In genomic region chr7:13991791-13992620, GRCh38 we compare ENCODE assay signal across 9 cellular contexts. TPM values are rescaled to one million over a fixed set of nuclear protein-coding genes. Genes with fewer than 3 reads are reported as not detected.
DNase-seq lines count a peak whose midpoint lies in the region; ATAC-seq and TF ChIP-seq lines count a peak whose summit lies in the region.
"Had no signal": no experiment of that assay in that cellular context is flagged by ENCODE, and none has a peak within 500 bp of the region (broad histone marks: within the 10 kb centered on the region; RNA-seq: fewer than 3 reads in every experiment).

No MANE protein-coding gene starts in this region.

- H3K9me3 ChIP-seq in Peyer's patch (no peaks in the 10 kb centered on the region), parathyroid adenoma (ENCODE audit: control insufficient read depth, low read length) (no peaks in the 10 kb centered on the region)

- no peaks in the 10 kb centered on the region for H3K27me3 Mint-ChIP-seq in Calu3 (ENCODE audit: unreplicated experiment)
- H3K27me3 Mint-ChIP-seq in progenitor cell of endocrine pancreas = no peaks in the 10 kb centered on the region

- H3K9me3 Mint-ChIP-seq in Calu3 (ENCODE audit: low read depth, unreplicated experiment) (no peaks in the 10 kb centered on the region), progenitor cell of endocrine pancreas (ENCODE audit: low read depth) (no peaks in the 10 kb centered on the region)

- intact Hi-C loops in Calu3 (cut with micrococcal nuclease; ENCODE audit: unreplicated experiment) = loop anchor here (2.0 kb wide), 2 partner anchors 465 to 699 kb away; no protein-coding TSS in a partner anchor

- H3K27ac Mint-ChIP-seq in Calu3 (ENCODE audit: unreplicated experiment) (no peak overlapping the region), progenitor cell of endocrine pancreas (no peak overlapping the region)

- no peaks in the 10 kb centered on the region for H3K36me3 ChIP-seq in Peyer's patch
- no peaks in the 10 kb centered on the region for H3K36me3 ChIP-seq in parathyroid adenoma (ENCODE audit: control insufficient read depth, insufficient read depth, low read length)

- H3K9ac ChIP-seq in parathyroid adenoma = no peak overlapping the region

- H3K4me1 Mint-ChIP-seq in Calu3 (ENCODE audit: low read depth, unreplicated experiment) (no peaks in the 10 kb centered on the region), progenitor cell of endocrine pancreas (ENCODE audit: low read depth) (peaks cover 1% of the 10 kb centered on the region)

- no peaks in the 10 kb centered on the region for H3K79me2 ChIP-seq in parathyroid adenoma

- TF ChIP-seq POLR2A in Peyer's patch (IDR thresholded peaks at IDR 0.05) = no peak

- H3K4me3 Mint-ChIP-seq in Calu3 (ENCODE audit: low read depth, unreplicated experiment) (no peak overlapping the region), progenitor cell of endocrine pancreas (ENCODE audit: low read depth) (no peak overlapping the region)
- H3K4me3 Mint-ChIP-seq: neural crest cell had no signal

- no peaks in the 10 kb centered on the region for H3K36me3 Mint-ChIP-seq in Calu3 (ENCODE audit: insufficient read depth, unreplicated experiment)
- no peaks in the 10 kb centered on the region for H3K36me3 Mint-ChIP-seq in progenitor cell of endocrine pancreas (ENCODE audit: insufficient read depth)

- DNase-seq in Calu3 (no peak), Peyer's patch (no peak), fibroblast of gingiva (ENCODE audit: low read depth) (peak; percentile 5), NCI-H1436 treated with DMSO at 0.1 percent for 48 hours (lab: John Stamatoyannopoulos, UW) (no peak), progenitor cell of endocrine pancreas (ENCODE audit: low spot score, unreplicated experiment) (no peak), occipital lobe (lab: John Stamatoyannopoulos, UW) (no peak)

- H3K27me3 ChIP-seq in Peyer's patch (no peaks in the 10 kb centered on the region), parathyroid adenoma (ENCODE audit: control insufficient read depth, insufficient read depth, low read length) (no peaks in the 10 kb centered on the region)

- peak overlapping the region in 3 of 4 donors; percentile 35 to 73 (median 72) for H3K27ac ChIP-seq in Peyer's patch
- H3K27ac ChIP-seq in parathyroid adenoma = peak overlapping the region; percentile 94

- H2AFZ ChIP-seq in parathyroid adenoma = peak overlapping the region; percentile 93

- TF ChIP-seq CTCF in Calu3 (IDR thresholded peaks at IDR 0.05; ENCODE audit: unreplicated experiment) (no peak), Peyer's patch (IDR thresholded peaks at IDR 0.05) (no peak), parathyroid adenoma (IDR thresholded peaks at IDR 0.05) (no peak), progenitor cell of endocrine pancreas (IDR thresholded peaks at IDR 0.05; ENCODE audit: unreplicated experiment) (no peak)

- no peak for ATAC-seq in HG03039 (IDR thresholded peaks at IDR 0.05; ENCODE audit: unreplicated experiment)

- peak overlapping the region in 3 of 4 donors; percentile 34 to 78 (median 56) for H3K4me3 ChIP-seq in Peyer's patch
- H3K4me3 ChIP-seq in parathyroid adenoma (ENCODE audit: low read depth, low read length) = peak overlapping the region; percentile 80

- CTCF ChIA-PET in Calu3 (lab: Charles Lee) = interaction anchor here (0.5 to 3.5 kb wide), 10 partner anchors 9 to 699 kb away, joined by 3 to 23 read pairs (median 4); no protein-coding TSS in a partner anchor

- peaks cover 0 to 9% (median 0%) of the 10 kb centered on the region in 4 donors for H3K4me1 ChIP-seq in Peyer's patch
- H3K4me1 ChIP-seq in parathyroid adenoma = no peaks in the 10 kb centered on the region

- H3K4me2 ChIP-seq in parathyroid adenoma (ENCODE audit: low read length) = peak overlapping the region; percentile 59

- TSS peak; percentile 95 for BruUV-seq in Calu3 (replicated peaks; lab: Mats Ljungman, UMichigan)

RNA-seq across cellular contexts. Expression of gene ETV1, which starts 2.5 kb away (rescaled TPM):
- total RNA-seq in Calu3 (2022) = 44.4 and 45.9 TPM in 2 replicates
- 1 to 10 TPM; 1.6 to 5.1 (median 2.0) TPM for total RNA-seq in Peyer's patch
- 25.2 and 27.3 TPM in 2 replicates for total RNA-seq in progenitor cell of endocrine pancreas
- total RNA-seq in occipital lobe = 66.1 TPM
